10 cellular contexts compared by ENCODE assay signal in genomic region chr13:20359335-20359734, GRCh38.
DNase-seq lines count a peak whose midpoint lies in the region; ATAC-seq and TF ChIP-seq lines count a peak whose summit lies in the region.
"Had no signal": no experiment of that assay in that cellular context is flagged by ENCODE, and none has a peak within 500 bp of the region (broad histone marks: within the 10 kb centered on the region; RNA-seq: fewer than 3 reads in every experiment).

No MANE protein-coding gene starts in this region.

- H3K27ac ChIP-seq in breast epithelium (no peak overlapping the region), RWPE2 (ENCODE audit: poor library complexity, severe bottlenecking) (peak overlapping the region; percentile 88)
- H3K27ac ChIP-seq: esophagus muscularis mucosa had no signal

- no peak for TF ChIP-seq POLR2A in breast epithelium (IDR thresholded peaks at IDR 0.05)

- H3K4me3 Mint-ChIP-seq in MCF 10A (ENCODE audit: unreplicated experiment) (no peak overlapping the region), progenitor cell of endocrine pancreas (ENCODE audit: low read depth) (no peak overlapping the region)

- POLR2A ChIA-PET in MCF 10A (lab: Yijun Ruan, JAX) = interaction anchor here (1.5 to 2.8 kb wide), 2 partner anchors 11 to 60 kb away, joined by 4 to 19 read pairs; no protein-coding TSS in a partner anchor

- CTCF ChIA-PET in MCF 10A (lab: Yijun Ruan, JAX) = interaction anchor here (0.6 to 1.3 kb wide), 2 partner anchors 27 to 162 kb away, joined by 3 to 4 read pairs; no protein-coding TSS in a partner anchor

- no peaks in the 10 kb centered on the region for H3K36me3 ChIP-seq in breast epithelium
- no peaks in the 10 kb centered on the region for H3K36me3 ChIP-seq in RWPE2 (ENCODE audit: low read depth)
- H3K36me3 ChIP-seq: esophagus muscularis mucosa had no signal

- H3K27me3 Mint-ChIP-seq in MCF 10A (ENCODE audit: insufficient read depth, unreplicated experiment) = no peaks in the 10 kb centered on the region
- H3K27me3 Mint-ChIP-seq in progenitor cell of endocrine pancreas = peaks cover 6% of the 10 kb centered on the region

- H3K9me3 ChIP-seq in breast epithelium (no peaks in the 10 kb centered on the region), RWPE2 (ENCODE audit: severe bottlenecking) (no peaks in the 10 kb centered on the region)
- H3K9me3 ChIP-seq: esophagus muscularis mucosa had no signal

- TF ChIP-seq CTCF in MCF 10A (IDR thresholded peaks at IDR 0.05; ENCODE audit: unreplicated experiment) = no peak
- TF ChIP-seq CTCF in breast epithelium (IDR thresholded peaks at IDR 0.05) = no peak
- no peak for TF ChIP-seq CTCF in RWPE2 (IDR thresholded peaks at IDR 0.05; ENCODE audit: poor library complexity, severe bottlenecking)
- no peak for TF ChIP-seq CTCF in fibroblast of pulmonary artery (IDR thresholded peaks at IDR 0.05; ENCODE audit: low read length, missing control alignments)
- no peak for TF ChIP-seq CTCF in progenitor cell of endocrine pancreas (IDR thresholded peaks at IDR 0.05; ENCODE audit: unreplicated experiment)

- DNase-seq in MCF 10A (ENCODE audit: unreplicated experiment) (peak; percentile 95), breast epithelium (ENCODE audit: low spot score in 2 of 2) (no peak), RWPE2 (ENCODE audit: low spot score) (peak; percentile 96), fibroblast of pulmonary artery (ENCODE audit: low read depth) (peak; percentile 96), Kasumi-1 (lab: John Stamatoyannopoulos, UW) (no peak), progenitor cell of endocrine pancreas (ENCODE audit: low spot score, unreplicated experiment) (no peak), NCI-H345 (lab: John Stamatoyannopoulos, UW) (no peak), HuH-7 (ENCODE audit: low spot score) (no peak)
- DNase-seq: stimulated activated CD4-positive, alpha-beta T cell treated with anti-CD3 and anti-CD28 coated beads, Interleukin-4, amount 100 ng/mL, for 24 hours had no signal

- H3K4me3 ChIP-seq in breast epithelium (no peak overlapping the region), RWPE2 (ENCODE audit: severe bottlenecking) (no peak overlapping the region), fibroblast of pulmonary artery (replicated peaks; ENCODE audit: low read depth, low read length) (no peak overlapping the region)
- H3K4me3 ChIP-seq: esophagus muscularis mucosa had no signal

- peak; percentile 97 for ATAC-seq in RWPE2 (ENCODE audit: low read depth)

- H3K36me3 Mint-ChIP-seq in MCF 10A (ENCODE audit: insufficient read depth, unreplicated experiment) (peaks cover under 1% of the 10 kb centered on the region), progenitor cell of endocrine pancreas (ENCODE audit: insufficient read depth) (no peaks in the 10 kb centered on the region)

- H3K27me3 ChIP-seq in breast epithelium (no peaks in the 10 kb centered on the region), RWPE2 (ENCODE audit: insufficient read depth, poor library complexity, severe bottlenecking) (no peaks in the 10 kb centered on the region)

- intact Hi-C loops in MCF 10A (cut with micrococcal nuclease) = loop anchor here (1.0 to 10.0 kb wide), 2 partner anchors 60 to 455 kb away; no protein-coding TSS in a partner anchor
- intact Hi-C loops in breast epithelium (cut with DNase I; ENCODE audit: low total_unique reads) = loop anchor here (5.0 kb wide), 1 partner anchor 1118 kb away; no protein-coding TSS in a partner anchor

- H3K9me3 Mint-ChIP-seq in MCF 10A (ENCODE audit: unreplicated experiment) = no peaks in the 10 kb centered on the region
- H3K9me3 Mint-ChIP-seq in progenitor cell of endocrine pancreas (ENCODE audit: low read depth) = no peaks in the 10 kb centered on the region

- no TSS peak for BruUV-seq in MCF 10A (replicated peaks; lab: Mats Ljungman, UMichigan)

- H3K27ac Mint-ChIP-seq in MCF 10A (ENCODE audit: low read depth, unreplicated experiment) (peak overlapping the region; percentile 82), progenitor cell of endocrine pancreas (no peak overlapping the region)

- peaks cover 29% of the 10 kb centered on the region for H3K4me1 Mint-ChIP-seq in MCF 10A (ENCODE audit: insufficient read depth, unreplicated experiment)
- peaks cover 9% of the 10 kb centered on the region for H3K4me1 Mint-ChIP-seq in progenitor cell of endocrine pancreas (ENCODE audit: low read depth)

- H3K4me1 ChIP-seq in breast epithelium (no peaks in the 10 kb centered on the region), RWPE2 (ENCODE audit: insufficient read depth, poor library complexity, severe bottlenecking) (peaks cover 23% of the 10 kb centered on the region)
- H3K4me1 ChIP-seq: esophagus muscularis mucosa had no signal

Comparison
In these comparisons a context has a peak if more than half of its experiments do, and no peak if none do; other contexts are left out.
1. DNase-seq: peak in MCF 10A (single experiment), RWPE2 (single experiment) and fibroblast of pulmonary artery (single experiment); none in breast epithelium (0 of 2), Kasumi-1 (0 of 2), progenitor cell of endocrine pancreas (single experiment), NCI-H345 (single experiment) and HuH-7 (single experiment).